Comparison of ENCODE assay signal across 9 cellular contexts in genomic region chr4:2696423-2696822, GRCh38. TPM values are rescaled to one million over a fixed set of nuclear protein-coding genes. Genes with fewer than 3 reads are reported as not detected.
A peak's percentile ranks its signal among the peaks of the same experiment; 100 is the strongest.
DNase-seq lines count a peak whose midpoint lies in the region; ATAC-seq and TF ChIP-seq lines count a peak whose summit lies in the region.
"Had no signal": no experiment of that assay in that cellular context is flagged by ENCODE, and none has a peak within 500 bp of the region (broad histone marks: within the 10 kb centered on the region; RNA-seq: fewer than 3 reads in every experiment).

No MANE protein-coding gene starts in this region.

- H3K4me1 Mint-ChIP-seq in activated T-helper 17 cell treated with anti-CD3 and anti-CD28 coated beads, Interleukin-2, amount 50 U/mL, for 72 hours, result peaks cover 11% of the 10 kb centered on the region

- no peak overlapping the region for H3K27ac ChIP-seq in adrenal gland
- H3K27ac ChIP-seq: body of pancreas had no signal

- H3K27me3 Mint-ChIP-seq in activated T-helper 17 cell treated with anti-CD3 and anti-CD28 coated beads, Interleukin-2, amount 50 U/mL, for 72 hours, result no peaks in the 10 kb centered on the region

- H3K9me3 Mint-ChIP-seq in activated T-helper 17 cell treated with anti-CD3 and anti-CD28 coated beads, Interleukin-2, amount 50 U/mL, for 72 hours, result no peaks in the 10 kb centered on the region

- no peaks in the 10 kb centered on the region for H3K27me3 ChIP-seq in adrenal gland
- H3K27me3 ChIP-seq: body of pancreas had no signal

- WGBS in adrenal gland, 4 donors, result 89 to 97% (median 94%) methylated on average over 14 of the region's 14 CpGs

- H3K4me3 ChIP-seq in adrenal gland, result no peak overlapping the region
- H3K4me3 ChIP-seq: body of pancreas had no signal

- ATAC-seq in GM18499 (IDR thresholded peaks at IDR 0.05; ENCODE audit: insufficient read depth, unreplicated experiment), result peak; percentile 80
- peak; percentile 84 for ATAC-seq in GM21381 (IDR thresholded peaks at IDR 0.05; ENCODE audit: unreplicated experiment)
- ATAC-seq in HG03175 (IDR thresholded peaks at IDR 0.05; ENCODE audit: unreplicated experiment), result peak; percentile 98
- ATAC-seq in activated T-helper 17 cell treated with anti-CD3 and anti-CD28 coated beads, Interleukin-2, amount 50 U/mL, for 72 hours (replicated peaks), result no peak
- ATAC-seq: body of pancreas had no signal

- no peaks in the 10 kb centered on the region for H3K9me3 ChIP-seq in adrenal gland (replicated peaks in 1 of 3)
- H3K9me3 ChIP-seq: body of pancreas had no signal

- intact Hi-C loops in adrenal gland (cut with DNase I), result no loop called here

- H3K4me3 Mint-ChIP-seq in activated T-helper 17 cell treated with anti-CD3 and anti-CD28 coated beads, Interleukin-2, amount 50 U/mL, for 72 hours, result no peak overlapping the region

- TF ChIP-seq CTCF in adrenal gland (IDR thresholded peaks at IDR 0.05), result no peak

- H3K36me3 Mint-ChIP-seq in activated T-helper 17 cell treated with anti-CD3 and anti-CD28 coated beads, Interleukin-2, amount 50 U/mL, for 72 hours (ENCODE audit: low read depth), result peaks cover 99% of the 10 kb centered on the region

- in situ Hi-C loops in G401 (cut with HindIII; ENCODE audit: low sequenced_read_pairs), result no loop called here

- H3K27ac Mint-ChIP-seq in activated T-helper 17 cell treated with anti-CD3 and anti-CD28 coated beads, Interleukin-2, amount 50 U/mL, for 72 hours, result peak overlapping the region; percentile 17

- H3K36me3 ChIP-seq in adrenal gland (replicated peaks in 1 of 2), result peaks cover 0 to 96% of the 10 kb centered on the region in 2 donors

- H3K4me1 ChIP-seq in adrenal gland (replicated peaks in 1 of 2), result no peaks in the 10 kb centered on the region
- H3K4me1 ChIP-seq: body of pancreas had no signal

- DNase-seq in NCI-H226 (no peak), G401 (ENCODE audit: low spot score) (no peak), activated gamma-delta T cell (lab: John Stamatoyannopoulos, UW) (no peak), adrenal gland (no peak)
- DNase-seq: body of pancreas had no signal

- no peak for TF ChIP-seq POLR2A in adrenal gland (IDR thresholded peaks at IDR 0.05)

RNA-seq across cellular contexts. Expression of gene TNIP2, which starts 59.7 kb away (rescaled TPM):
- 100 to 1,000 TPM in 1 of 2 donors, 10 to 100 TPM in 1; 80.1 to 110 TPM for total RNA-seq in activated T-helper 17 cell treated with anti-CD3 and anti-CD28 coated beads, Interleukin-2, amount 50 U/mL, for 72 hours
- total RNA-seq in G401 (2014; rRNA removed; shearing (Covaris generic)), result 42.9 and 57.7 TPM in 2 replicates
- total RNA-seq in adrenal gland, result 10 to 100 TPM; 19.2 to 57.7 (median 35.7) TPM
- polyA plus RNA-seq in adrenal gland, result 10 to 100 TPM in 2 of 3 donors, 1 to 10 TPM in 1; 7.8 to 41.8 (median 38.3) TPM
